ENCODE assay signal across 12 cellular contexts in genomic region chr16:87954826-87955225, GRCh38. TPM values are rescaled to one million over a fixed set of nuclear protein-coding genes. Genes with fewer than 3 reads are reported as not detected.
DNase-seq lines count a peak whose midpoint lies in the region; ATAC-seq, FAIRE-seq and TF ChIP-seq lines count a peak whose summit lies in the region.
"Had no signal": no experiment of that assay in that cellular context is flagged by ENCODE, and none has a peak within 500 bp of the region (broad histone marks: within the 10 kb centered on the region; RNA-seq: fewer than 3 reads in every experiment).

No MANE protein-coding gene starts in this region.

- 84% methylated on average over 13 of the region's 15 CpGs for WGBS in K562 (ENCODE audit: insufficient coverage, low coverage, missing lambda C conversion rate)
- 46 to 77% (median 56%) methylated on average over 15 of the region's 15 CpGs for WGBS in stomach, 5 donors

- TF ChIP-seq RAD21 in K562 (CRISPR knock-in tag; conservative IDR thresholded peaks at IDR 0.05 in 1 of 2, IDR thresholded peaks at IDR 0.05 in 1 of 2) = no peak

- intact Hi-C loops in activated CD4-positive, alpha-beta T cell treated with anti-CD3 and anti-CD28 coated beads, Interleukin-2, amount 10 ng/mL, durations not matched to agents 24 days and 14 days (cut with micrococcal nuclease) = loop anchor here (5.0 to 10.0 kb wide), 4 partner anchors 58 to 607 kb away; no protein-coding TSS in a partner anchor
- intact Hi-C loops in K562 (cut with micrococcal nuclease) = no loop called here
- intact Hi-C loops in lower lobe of right lung (cut with DNase I) = no loop called here
- intact Hi-C loops in stomach (cut with DNase I; ENCODE audit: low total_unique reads) = no loop called here

- CTCF ChIA-PET in K562 (lab: Yijun Ruan, JAX; ENCODE audit: low intra/inter-chr PET ratio) = no interaction called here

- no peak for ATAC-seq in K562
- no peak for ATAC-seq in lower lobe of right lung
- ATAC-seq in HG03135 (IDR thresholded peaks at IDR 0.05; ENCODE audit: unreplicated experiment) = no peak

- H3K9me3 Mint-ChIP-seq in activated CD4-positive, alpha-beta T cell treated with anti-CD3 and anti-CD28 coated beads, Interleukin-2, amount 10 ng/mL, durations not matched to agents 24 days and 14 days = no peaks in the 10 kb centered on the region

- no peak for DNase-seq in activated CD4-positive, alpha-beta T cell treated with anti-CD3 and anti-CD28 coated beads, Interleukin-2, amount 10 ng/mL, durations not matched to agents 24 days and 14 days
- DNase-seq in activated CD4-positive, alpha-beta T cell treated with anti-CD3 and anti-CD28 coated beads, Interleukin-2, amount 50 U/mL, for 4 hours = no peak
- no peak for DNase-seq in K562 (ENCODE audit: extremely low read depth in 1 of 4, low spot score in 3 of 4)
- DNase-seq in lower lobe of right lung = peak; percentile 61
- no peak for DNase-seq in stomach
- no peak for DNase-seq in DMS114 treated with DMSO at 0.1 percent for 48 hours (lab: John Stamatoyannopoulos, UW; ENCODE audit: unreplicated experiment)
- DNase-seq in activated gamma-delta T cell treated with Interleukin-2 at 50 U/mL for 16 hours = no peak
- DNase-seq: effector CD4-positive, alpha-beta T cell had no signal

- peaks cover 36% of the 10 kb centered on the region; the same call in 2 of the 3 replicates for H3K36me3 ChIP-seq in K562 (ENCODE audit: control insufficient read depth, insufficient read depth, low read length)
- H3K36me3 ChIP-seq in lower lobe of right lung = peaks cover 13% of the 10 kb centered on the region
- peaks cover 0 to 24% (median 14%) of the 10 kb centered on the region in 4 donors for H3K36me3 ChIP-seq in stomach
- H3K36me3 ChIP-seq: prostate gland had no signal

- peaks cover 5% of the 10 kb centered on the region for H3K9me1 ChIP-seq in K562 (ENCODE audit: control insufficient read depth, insufficient read depth, low read length)

- in situ Hi-C loops in K562 (cut with MboI) = no loop called here

- H3K9me3 ChIP-seq in K562 (replicated peaks; ENCODE audit: control insufficient read depth, insufficient read depth, low read depth, low read length) = no peaks in the 10 kb centered on the region
- H3K9me3 ChIP-seq in lower lobe of right lung = no peaks in the 10 kb centered on the region
- no peaks in the 10 kb centered on the region for H3K9me3 ChIP-seq in stomach
- H3K9me3 ChIP-seq: prostate gland had no signal

- no peaks in the 10 kb centered on the region; the same call in 1 of the 2 replicates for H4K20me1 ChIP-seq in K562 (replicated peaks; ENCODE audit: control insufficient read depth, insufficient read depth, low read length)

- no TSS peak for BruUV-seq in K562 (replicated peaks; lab: Mats Ljungman, UMichigan)

- peak overlapping the region in 1 of 2 experiments; percentile 83; a peak in 1 of 4 replicates for H3K9ac ChIP-seq in K562 (ENCODE audit: insufficient read depth in 1 of 2, low read depth in 2 of 2, low read length in 2 of 2)

- no peak for FAIRE-seq in K562 (lab: Jason Lieb, UNC)
- FAIRE-seq: A204.1 had no signal

- peaks cover 35% of the 10 kb centered on the region for H3K36me3 Mint-ChIP-seq in activated CD4-positive, alpha-beta T cell treated with anti-CD3 and anti-CD28 coated beads, Interleukin-2, amount 10 ng/mL, durations not matched to agents 24 days and 14 days (ENCODE audit: low read depth)

- H3K27ac Mint-ChIP-seq in activated CD4-positive, alpha-beta T cell treated with anti-CD3 and anti-CD28 coated beads, Interleukin-2, amount 10 ng/mL, durations not matched to agents 24 days and 14 days = peak overlapping the region; percentile 73

- POLR2A ChIA-PET in K562 (lab: Yijun Ruan, JAX) = interaction anchor here (0.7 kb wide), 1 partner anchor 113 kb away, joined by 3 read pairs; no protein-coding TSS in a partner anchor

- H3K27me3 Mint-ChIP-seq in activated CD4-positive, alpha-beta T cell treated with anti-CD3 and anti-CD28 coated beads, Interleukin-2, amount 10 ng/mL, durations not matched to agents 24 days and 14 days = no peaks in the 10 kb centered on the region

- no peaks in the 10 kb centered on the region for H3K27me3 ChIP-seq in K562 (ENCODE audit: control insufficient read depth in 2 of 2, insufficient read depth in 2 of 2, low read length in 2 of 2)
- H3K27me3 ChIP-seq in lower lobe of right lung (ENCODE audit: low read depth) = no peaks in the 10 kb centered on the region
- no peaks in the 10 kb centered on the region for H3K27me3 ChIP-seq in stomach

- no peak overlapping the region for H3K4me3 Mint-ChIP-seq in activated CD4-positive, alpha-beta T cell treated with anti-CD3 and anti-CD28 coated beads, Interleukin-2, amount 10 ng/mL, durations not matched to agents 24 days and 14 days

- peaks cover 40 to 66% of the 10 kb centered on the region in 2 experiments for H3K4me1 ChIP-seq in K562 (replicated peaks in 1 of 2; ENCODE audit: control insufficient read depth in 2 of 2, insufficient read depth in 2 of 2, low read length in 2 of 2)
- H3K4me1 ChIP-seq in lower lobe of right lung = peaks cover 56% of the 10 kb centered on the region
- H3K4me1 ChIP-seq in stomach = peaks cover 36 to 79% (median 67%) of the 10 kb centered on the region in 4 donors

- no peak overlapping the region for H3K4me2 ChIP-seq in K562 (ENCODE audit: insufficient read depth, low read length)

- TF ChIP-seq CTCF in K562 (IDR thresholded peaks at IDR 0.05 in 2 of 3, conservative IDR thresholded peaks at IDR 0.05 in 1 of 3; ENCODE audit: insufficient read depth in 2 of 3, low read depth in 1 of 3, low read length in 3 of 3) (no peak), lower lobe of right lung (IDR thresholded peaks at IDR 0.05) (no peak), stomach (IDR thresholded peaks at IDR 0.05) (no peak)

- no peak overlapping the region for H2AFZ ChIP-seq in K562 (ENCODE audit: low read depth, low read length)

- H3K79me2 ChIP-seq in K562 (ENCODE audit: control insufficient read depth, insufficient read depth, low read length) = peaks cover 78% of the 10 kb centered on the region

- peaks cover 68% of the 10 kb centered on the region for H3K4me1 Mint-ChIP-seq in activated CD4-positive, alpha-beta T cell treated with anti-CD3 and anti-CD28 coated beads, Interleukin-2, amount 10 ng/mL, durations not matched to agents 24 days and 14 days

- TF ChIP-seq EP300 in K562 (IDR thresholded peaks at IDR 0.05; ENCODE audit: low read length) (no peak), stomach (IDR thresholded peaks at IDR 0.05) (no peak)

- no peak overlapping the region for H3K4me3 ChIP-seq in K562
- H3K4me3 ChIP-seq in lower lobe of right lung = no peak overlapping the region
- H3K4me3 ChIP-seq in stomach = no peak overlapping the region
- H3K4me3 ChIP-seq: prostate gland had no signal

- H3K27ac ChIP-seq in K562 (ENCODE audit: extremely low read depth, low read depth, low read length) (no peak overlapping the region), lower lobe of right lung (peak overlapping the region; percentile 77), stomach (peak overlapping the region in 4 of 5 donors; percentile 66 to 95 (median 80))

- no peak for TF ChIP-seq POLR2A in K562 (conservative IDR thresholded peaks at IDR 0.05)
- no peak for TF ChIP-seq POLR2A in stomach (IDR thresholded peaks at IDR 0.05)

RNA-seq across cellular contexts. Expression of gene BANP, which starts 3.6 kb away (rescaled TPM):
- total RNA-seq in activated CD4-positive, alpha-beta T cell treated with anti-CD3 and anti-CD28 coated beads, Interleukin-2, amount 10 ng/mL, durations not matched to agents 24 days and 14 days = 36.8 and 44.9 TPM in 2 replicates
- total RNA-seq in K562 (2011; cell fraction: chromatin; rRNA removed; ENCODE audit: low replicate concordance) = 107 and 121 TPM in 2 replicates
- total RNA-seq in K562 (2011; cell fraction: nucleolus; rRNA removed) = 56.7 and 71.4 TPM in 2 replicates
- total RNA-seq in K562 (2011; cell fraction: nucleoplasm; rRNA removed) = 79.5 and 85.3 TPM in 2 replicates
- total RNA-seq in K562 (2014; rRNA removed) (17.1 and 22.1 TPM in 2 replicates), K562 (2014; rRNA removed; fragmentation: Illumina TruSeq; extraction: Trizol) (10.7 and 15.6 TPM in 2 replicates), K562 (2015; rRNA removed; fragmentation: Illumina TruSeq; extraction: Trizol) (14.4 and 16.1 TPM in 2 replicates), K562 (2021) (21.7 and 25.7 TPM in 2 replicates), lower lobe of right lung (29.7 TPM), stomach (100 to 1,000 TPM in 1 of 5 donors, 10 to 100 TPM in 4; 17.4 to 144 (median 71.2) TPM)
- polyA plus RNA-seq in K562 (2011; rRNA removed) (12.1 and 13.1 TPM in 2 replicates), K562 (2014; fragmentation: Illumina TruSeq; extraction: Trizol) (13.0 and 19.2 TPM in 2 replicates), K562 (2014; fragmentation: Nextera tagmentation; extraction: Ambion mirVana) (1 to 10 TPM; 4.6 to 4.7 TPM), K562 (2014; rRNA removed) (16.0 and 19.0 TPM in 2 replicates), stomach (10 to 100 TPM in 1 of 3 donors, 1 to 10 TPM in 2; 6.0 to 10.3 (median 7.5) TPM)
- 13.7 and 18.2 TPM in 2 replicates for polyA plus RNA-seq in K562 (2011; cell fraction: cytosol; rRNA removed)
- polyA plus RNA-seq in K562 (2011; cell fraction: nucleus; rRNA removed) = 30.9 and 42.3 TPM in 2 replicates
- 19.2 and 21.4 TPM in 2 replicates for polyA plus RNA-seq in K562 (2012)
- polyA minus RNA-seq in K562 (2011; rRNA and poly(A)+ RNA removed) = 22.0 and 25.5 TPM in 2 replicates
- polyA minus RNA-seq in K562 (2011; cell fraction: cytosol; rRNA and poly(A)+ RNA removed) = 12.1 and 21.2 TPM in 2 replicates
- polyA minus RNA-seq in K562 (2011; cell fraction: nucleus; rRNA and poly(A)+ RNA removed) = 32.4 and 45.1 TPM in 2 replicates

RNA-seq across cellular contexts. Expression of gene CA5A, which starts 18.5 kb away (rescaled TPM):
- not detected in 2 replicates for total RNA-seq in activated CD4-positive, alpha-beta T cell treated with anti-CD3 and anti-CD28 coated beads, Interleukin-2, amount 10 ng/mL, durations not matched to agents 24 days and 14 days
- total RNA-seq in K562 (2011; cell fraction: chromatin; rRNA removed; ENCODE audit: low replicate concordance) = not detected in 2 replicates
- total RNA-seq in K562 (2011; cell fraction: nucleolus; rRNA removed) = 0.66 TPM in 1 of 2 replicates, not detected in the other
- not detected in 2 replicates for total RNA-seq in K562 (2011; cell fraction: nucleoplasm; rRNA removed)
- total RNA-seq in K562 (2014; rRNA removed) = not detected in 2 replicates
- total RNA-seq in K562 (2014; rRNA removed; fragmentation: Illumina TruSeq; extraction: Trizol) = not detected in 2 replicates
- total RNA-seq in K562 (2015; rRNA removed; fragmentation: Illumina TruSeq; extraction: Trizol) = not detected in 2 replicates
- total RNA-seq in K562 (2021) = not detected in 2 replicates
- not detected in 2 replicates for polyA plus RNA-seq in K562 (2011; rRNA removed)
- not detected in 2 replicates for polyA plus RNA-seq in K562 (2011; cell fraction: cytosol; rRNA removed)
- polyA plus RNA-seq in K562 (2011; cell fraction: nucleus; rRNA removed) = 0.18 TPM in 1 of 2 replicates, not detected in the other
- 0.07 and 0.15 TPM in 2 replicates for polyA plus RNA-seq in K562 (2012)
- polyA plus RNA-seq in K562 (2014; fragmentation: Illumina TruSeq; extraction: Trizol) = not detected in 2 replicates
- not detected for polyA plus RNA-seq in K562 (2014; fragmentation: Nextera tagmentation; extraction: Ambion mirVana)
- polyA plus RNA-seq in K562 (2014; rRNA removed) = not detected in 2 replicates
- 0.04 TPM in 1 of 2 replicates, not detected in the other for polyA minus RNA-seq in K562 (2011; rRNA and poly(A)+ RNA removed)
- polyA minus RNA-seq in K562 (2011; cell fraction: cytosol; rRNA and poly(A)+ RNA removed) = not detected in 2 replicates
- polyA minus RNA-seq in K562 (2011; cell fraction: nucleus; rRNA and poly(A)+ RNA removed) = not detected in 2 replicates
- 0.06 TPM for total RNA-seq in lower lobe of right lung
- total RNA-seq in stomach = not detected
- not detected for polyA plus RNA-seq in stomach
- total RNA-seq: prostate gland; T-helper 1 cell treated with Interleukin-12 subunit alpha and Interleukin-12 subunit beta and Interleukin-4 antibody, amounts not matched to agents 30 ng/mL and 1 ng/mL, for 36 hours had no signal
